In the genomic region with DNA sequence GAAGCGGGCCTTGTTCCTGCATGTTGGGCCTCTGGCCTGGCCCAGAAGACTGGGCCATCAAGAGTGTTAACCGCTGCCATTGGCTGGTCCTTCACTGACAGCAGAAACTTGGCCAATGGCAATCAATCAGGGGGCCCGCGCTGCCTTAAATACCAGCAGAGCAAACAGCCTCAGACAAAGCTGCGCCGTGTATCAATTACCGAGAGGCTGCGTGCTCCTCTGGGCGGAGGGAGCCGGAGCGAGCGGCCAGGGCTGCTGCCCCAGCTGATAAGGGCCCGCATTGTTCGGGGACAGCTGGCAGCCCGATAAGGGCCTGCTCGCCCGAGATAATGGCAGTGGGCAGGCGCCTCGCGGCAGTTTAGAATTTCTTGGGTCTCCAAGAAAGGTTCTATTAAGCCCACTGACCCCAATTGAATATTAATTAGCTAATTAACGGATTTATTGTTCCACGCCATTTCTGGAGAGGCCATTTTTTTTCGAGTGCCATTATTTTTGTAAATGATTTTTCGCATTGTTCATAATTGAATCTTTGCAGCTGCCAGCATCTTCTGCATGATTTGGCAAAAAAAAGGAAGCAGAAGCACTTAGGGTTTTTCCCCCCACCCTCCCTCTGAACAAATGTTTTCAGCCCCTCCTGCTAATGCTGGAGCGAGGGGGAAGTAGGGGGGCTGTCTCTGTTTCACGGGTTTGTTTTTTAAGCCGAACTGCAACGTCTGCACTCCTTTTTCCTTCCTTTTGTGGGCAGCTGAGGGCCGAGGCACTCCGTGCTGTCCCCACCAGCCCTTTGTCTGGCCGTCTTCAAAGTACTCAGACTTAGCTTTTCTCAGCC, we compare ENCODE assay signal across 9 cellular contexts. TPM values are rescaled to one million over a fixed set of nuclear protein-coding genes. Genes with fewer than 3 reads are reported as not detected.
DNase-seq lines count a peak whose midpoint lies in the region; ATAC-seq and TF ChIP-seq lines count a peak whose summit lies in the region.
"Had no signal": no experiment of that assay in that cellular context is flagged by ENCODE, and none has a peak within 500 bp of the region (broad histone marks: within the 10 kb centered on the region; RNA-seq: fewer than 3 reads in every experiment).

No MANE protein-coding gene starts in this region.

- DNase-seq in OCI-M2 (lab: John Stamatoyannopoulos, UW; ENCODE audit: unreplicated experiment) (peak; percentile 44), posterior vena cava (ENCODE audit: low spot score) (peak; percentile 82), NCI-H510A (lab: John Stamatoyannopoulos, UW) (no peak), DMS 273 (lab: John Stamatoyannopoulos, UW; ENCODE audit: unreplicated experiment) (no peak)

- no peaks in the 10 kb centered on the region for H3K36me3 ChIP-seq in gastroesophageal sphincter

- H3K27ac ChIP-seq in gastroesophageal sphincter, result peak overlapping the region in 3 of 4 donors; percentile 45 to 62 (median 51)

- intact Hi-C loops in posterior vena cava (cut with DNase I), result no loop called here

- no peak for TF ChIP-seq POLR2A in gastroesophageal sphincter (IDR thresholded peaks at IDR 0.05)

- no peaks in the 10 kb centered on the region for H3K9me3 ChIP-seq in gastroesophageal sphincter

- H3K4me1 ChIP-seq in gastroesophageal sphincter, result no peaks in the 10 kb centered on the region

- H3K27me3 ChIP-seq in gastroesophageal sphincter, result peaks cover 38% of the 10 kb centered on the region

- peak overlapping the region in 1 of 2 donors; percentile 4 for H3K4me3 ChIP-seq in gastroesophageal sphincter

- peak; percentile 62 for ATAC-seq in HG03354 (IDR thresholded peaks at IDR 0.05; ENCODE audit: poor library complexity, severe bottlenecking, unreplicated experiment)
- peak; percentile 48 for ATAC-seq in gastroesophageal sphincter
- ATAC-seq in GM21825 (IDR thresholded peaks at IDR 0.05; ENCODE audit: unreplicated experiment), result no peak
- no peak for ATAC-seq in HG02852 (IDR thresholded peaks at IDR 0.05; ENCODE audit: unreplicated experiment)

- TF ChIP-seq CTCF in gastroesophageal sphincter (IDR thresholded peaks at IDR 0.05), result no peak

- WGBS in gastroesophageal sphincter (ENCODE audit: low coverage in 1 of 2), 2 donors, result 35 to 76% methylated on average over 11 to 17 of the region's 31 CpGs

- no peak for TF ChIP-seq EP300 in gastroesophageal sphincter (IDR thresholded peaks at IDR 0.05)

RNA-seq across cellular contexts. Expression of gene RIC3, which starts 37.6 kb away (rescaled TPM):
- 10 to 100 TPM; 13.6 to 33.2 (median 20.9) TPM for total RNA-seq in gastroesophageal sphincter
- total RNA-seq in posterior vena cava, result 1 to 10 TPM; 6.0 to 7.7 TPM
- total RNA-seq: HT1080 had no signal

RNA-seq across cellular contexts. Expression of gene LMO1, which starts 57.2 kb away (rescaled TPM):
- not detected for total RNA-seq in gastroesophageal sphincter
- total RNA-seq in posterior vena cava, result under 1 TPM in 1 of 2 donors, not detected in 1; 0.38 TPM

Comparison
In these comparisons a context has a peak if more than half of its experiments do, and no peak if none do; other contexts are left out.
1. ATAC-seq: peak in HG03354 (single experiment) and gastroesophageal sphincter (single experiment); none in GM21825 (single experiment) and HG02852 (single experiment).
2. DNase-seq: peak in OCI-M2 (single experiment) and posterior vena cava (single experiment); none in NCI-H510A (single experiment) and DMS 273 (single experiment).